ENCODE assay signal across 8 cellular contexts in genomic region chr11:118659314-118659939, GRCh38. TPM values are rescaled to one million over a fixed set of nuclear protein-coding genes. Genes with fewer than 3 reads are reported as not detected.
A peak's percentile ranks its signal among the peaks of the same experiment; 100 is the strongest.
DNase-seq lines count a peak whose midpoint lies in the region; ATAC-seq and TF ChIP-seq lines count a peak whose summit lies in the region.

No MANE protein-coding gene starts in this region.

- ATAC-seq in GM21381 (IDR thresholded peaks at IDR 0.05; ENCODE audit: unreplicated experiment) = peak; percentile 72
- peak; percentile 89 to 91 for ATAC-seq in natural killer cell treated with Interleukin-12 subunit alpha and Interleukin-12 subunit beta and Interleukin-15 and Interleukin-18, amount 100 ng/mL, for 72 hours
- peak; percentile 83 for ATAC-seq in stimulated activated memory B cell treated with anti-CD40 and anti-IgM and Interleukin-4, amounts not matched to agents 10 μg/mL and 1 μg/mL and 100 μg/mL, for 72 hours

- H3K4me3 ChIP-seq in Peyer's patch = peak overlapping the region in 1 of 4 donors; percentile 17
- H3K4me3 ChIP-seq in fibroblast of lung (replicated peaks in 1 of 4; ENCODE audit: control extremely low read depth in 1 of 4, insufficient read depth in 1 of 4, low read depth in 3 of 4, low read length in 4 of 4) = no peak overlapping the region

- TF ChIP-seq CTCF in C4-2B (conservative IDR thresholded peaks at IDR 0.05) (peak; percentile 98), LNCAP (IDR thresholded peaks at IDR 0.05) (peak; percentile 92), Peyer's patch (IDR thresholded peaks at IDR 0.05) (peak; percentile 80 to 97 (median 96)), fibroblast of lung (conservative IDR thresholded peaks at IDR 0.05 in 1 of 2, IDR thresholded peaks at IDR 0.05 in 1 of 2; ENCODE audit: low read depth in 1 of 2, low read length in 2 of 2) (peak; percentile 79 to 90)

- H3K36me3 ChIP-seq in Peyer's patch (peaks cover 0 to 18% (median 0%) of the 10 kb centered on the region in 3 donors), fibroblast of lung (ENCODE audit: control insufficient read depth, insufficient read depth, low read length) (peaks cover 23% of the 10 kb centered on the region)

- no peaks in the 10 kb centered on the region for H3K36me3 Mint-ChIP-seq in natural killer cell treated with Interleukin-12 subunit alpha and Interleukin-12 subunit beta and Interleukin-15 and Interleukin-18, amount 100 ng/mL, for 72 hours
- H3K36me3 Mint-ChIP-seq in stimulated activated memory B cell treated with anti-CD40 and anti-IgM and Interleukin-4, amounts not matched to agents 10 μg/mL and 1 μg/mL and 100 μg/mL, for 72 hours = no peaks in the 10 kb centered on the region

- H3K4me3 Mint-ChIP-seq in natural killer cell treated with Interleukin-12 subunit alpha and Interleukin-12 subunit beta and Interleukin-15 and Interleukin-18, amount 100 ng/mL, for 72 hours = no peak overlapping the region
- H3K4me3 Mint-ChIP-seq in stimulated activated memory B cell treated with anti-CD40 and anti-IgM and Interleukin-4, amounts not matched to agents 10 μg/mL and 1 μg/mL and 100 μg/mL, for 72 hours = no peak overlapping the region

- no peaks in the 10 kb centered on the region for H3K79me2 ChIP-seq in fibroblast of lung (ENCODE audit: control insufficient read depth, insufficient read depth, low read length)

- H3K27ac Mint-ChIP-seq in natural killer cell treated with Interleukin-12 subunit alpha and Interleukin-12 subunit beta and Interleukin-15 and Interleukin-18, amount 100 ng/mL, for 72 hours = no peak overlapping the region
- no peak overlapping the region for H3K27ac Mint-ChIP-seq in stimulated activated memory B cell treated with anti-CD40 and anti-IgM and Interleukin-4, amounts not matched to agents 10 μg/mL and 1 μg/mL and 100 μg/mL, for 72 hours

- no peaks in the 10 kb centered on the region for H3K27me3 ChIP-seq in Peyer's patch
- H3K27me3 ChIP-seq in fibroblast of lung (ENCODE audit: control insufficient read depth, insufficient read depth, low read length) = no peaks in the 10 kb centered on the region

- no peak overlapping the region for H3K9ac ChIP-seq in fibroblast of lung (ENCODE audit: insufficient read depth, low read length)

- no peak overlapping the region for H2AFZ ChIP-seq in fibroblast of lung (ENCODE audit: low read length)

- H3K9me3 ChIP-seq in Peyer's patch (no peaks in the 10 kb centered on the region), fibroblast of lung (ENCODE audit: control insufficient read depth, insufficient read depth, low read depth, low read length) (no peaks in the 10 kb centered on the region)

- TF ChIP-seq POLR2A in Peyer's patch (IDR thresholded peaks at IDR 0.05) = peak in 1 of 2 donors; percentile 7

- H3K4me1 ChIP-seq in Peyer's patch = peaks cover 0 to 4% (median 1%) of the 10 kb centered on the region in 4 donors
- no peaks in the 10 kb centered on the region for H3K4me1 ChIP-seq in fibroblast of lung (ENCODE audit: control insufficient read depth, extremely low read depth, insufficient read depth, low read length)

- no peak overlapping the region for H3K4me2 ChIP-seq in fibroblast of lung (ENCODE audit: extremely low read depth, insufficient read depth, low read length)

- H3K27ac ChIP-seq in C4-2B = no peak overlapping the region
- H3K27ac ChIP-seq in Peyer's patch = peak overlapping the region in 2 of 4 donors; percentile 31 to 32
- no peak overlapping the region for H3K27ac ChIP-seq in fibroblast of lung (ENCODE audit: insufficient read depth, low read length)

- H3K9me3 Mint-ChIP-seq in natural killer cell treated with Interleukin-12 subunit alpha and Interleukin-12 subunit beta and Interleukin-15 and Interleukin-18, amount 100 ng/mL, for 72 hours = no peaks in the 10 kb centered on the region
- no peaks in the 10 kb centered on the region for H3K9me3 Mint-ChIP-seq in stimulated activated memory B cell treated with anti-CD40 and anti-IgM and Interleukin-4, amounts not matched to agents 10 μg/mL and 1 μg/mL and 100 μg/mL, for 72 hours

- H3K4me1 Mint-ChIP-seq in natural killer cell treated with Interleukin-12 subunit alpha and Interleukin-12 subunit beta and Interleukin-15 and Interleukin-18, amount 100 ng/mL, for 72 hours (ENCODE audit: low read depth in 2 of 2) = peaks cover 0 to 4% of the 10 kb centered on the region in 2 donors
- no peaks in the 10 kb centered on the region for H3K4me1 Mint-ChIP-seq in stimulated activated memory B cell treated with anti-CD40 and anti-IgM and Interleukin-4, amounts not matched to agents 10 μg/mL and 1 μg/mL and 100 μg/mL, for 72 hours

- DNase-seq in Peyer's patch = peak; percentile 91 to 96 (median 91)
- peak; percentile 72 for DNase-seq in activated T-helper 1 cell treated with Interleukin-2 at 50 U/mL for 16 hours (ENCODE audit: low read depth)
- peak; percentile 68 to 77 for DNase-seq in fibroblast of lung (ENCODE audit: low read depth in 2 of 2)
- peak; percentile 87 for DNase-seq in natural killer cell treated with Interleukin-12 subunit alpha and Interleukin-12 subunit beta and Interleukin-15 and Interleukin-18, amount 100 ng/mL, for 72 hours (ENCODE audit: low spot score)

- H4K20me1 ChIP-seq in fibroblast of lung (ENCODE audit: control insufficient read depth, extremely low read depth, insufficient read depth, low read length) = no peaks in the 10 kb centered on the region

- H3K27me3 Mint-ChIP-seq in natural killer cell treated with Interleukin-12 subunit alpha and Interleukin-12 subunit beta and Interleukin-15 and Interleukin-18, amount 100 ng/mL, for 72 hours = no peaks in the 10 kb centered on the region
- peaks cover 8% of the 10 kb centered on the region for H3K27me3 Mint-ChIP-seq in stimulated activated memory B cell treated with anti-CD40 and anti-IgM and Interleukin-4, amounts not matched to agents 10 μg/mL and 1 μg/mL and 100 μg/mL, for 72 hours

RNA-seq across cellular contexts. Expression of gene TREH, which starts 20.0 kb away (rescaled TPM):
- total RNA-seq in Peyer's patch (10 to 100 TPM; 18.9 to 53.4 (median 32.6) TPM), fibroblast of lung (not detected in 2 replicates)
- polyA plus RNA-seq in fibroblast of lung = not detected in 2 replicates
- 0.20 and 0.31 TPM in 2 replicates for polyA plus RNA-seq in fibroblast of lung (2012)
- polyA minus RNA-seq in fibroblast of lung (ENCODE audit: low replicate concordance) = not detected in 2 replicates
- total RNA-seq in natural killer cell treated with Interleukin-12 subunit alpha and Interleukin-12 subunit beta and Interleukin-15 and Interleukin-18, amount 100 ng/mL, for 72 hours = not detected

RNA-seq across cellular contexts. Expression of gene PHLDB1, which starts 52.0 kb away (rescaled TPM):
- total RNA-seq in Peyer's patch (100 to 1,000 TPM in 2 of 4 donors, 10 to 100 TPM in 2; 32.4 to 380 (median 93.8) TPM), fibroblast of lung (45.5 and 51.4 TPM in 2 replicates)
- 59.0 and 61.4 TPM in 2 replicates for polyA plus RNA-seq in fibroblast of lung
- 73.6 and 78.7 TPM in 2 replicates for polyA plus RNA-seq in fibroblast of lung (2012)
- 196 and 273 TPM in 2 replicates for polyA minus RNA-seq in fibroblast of lung (ENCODE audit: low replicate concordance)
- 1 to 10 TPM in 1 of 2 donors, under 1 TPM in 1; 0.98 to 2.6 TPM for total RNA-seq in natural killer cell treated with Interleukin-12 subunit alpha and Interleukin-12 subunit beta and Interleukin-15 and Interleukin-18, amount 100 ng/mL, for 72 hours

Comparison
In these comparisons a context has a peak if more than half of its experiments do, and no peak if none do; other contexts are left out.
1. RNA of gene TREH, which starts 20.0 kb away (total RNA-seq): 18.9 to 53.4 TPM in Peyer's patch; not detected in fibroblast of lung and not detected in natural killer cell treated with Interleukin-12 subunit alpha and Interleukin-12 subunit beta and Interleukin-15 and Interleukin-18, amount 100 ng/mL, for 72 hours; every median in the first group is over 10 times any median in the second.
2. RNA of gene PHLDB1, which starts 52.0 kb away (total RNA-seq): 32.4 to 380 TPM in Peyer's patch and 45.5 to 51.4 TPM in fibroblast of lung; 0.98 to 2.6 TPM in natural killer cell treated with Interleukin-12 subunit alpha and Interleukin-12 subunit beta and Interleukin-15 and Interleukin-18, amount 100 ng/mL, for 72 hours; every median in the first group is over 4 times any median in the second.
3. Peak in every context shown above with its lines, with median percentiles within 50 percentile points of each other: CTCF ChIP-seq, ATAC-seq and DNase-seq.